Comparison of ENCODE assay signal across 17 cellular contexts in the genomic region with DNA sequence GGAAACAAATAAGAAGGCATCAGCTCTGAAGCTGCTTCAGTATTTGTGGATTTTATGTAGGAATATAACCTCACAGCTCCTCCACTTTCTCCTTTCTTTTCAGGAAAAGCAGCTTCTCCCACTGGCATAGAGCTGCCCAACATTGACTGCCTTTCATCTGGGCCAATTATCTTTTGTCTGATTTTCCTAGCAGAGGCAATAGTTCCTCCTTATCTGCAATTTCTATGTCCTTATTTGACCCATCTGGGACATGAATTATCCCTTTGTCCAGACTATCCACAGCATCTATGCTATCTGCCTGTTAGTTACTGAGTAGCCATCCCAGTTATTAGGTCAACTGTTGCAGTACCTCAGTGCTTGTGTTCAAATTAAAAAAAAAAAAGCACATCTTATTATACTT.
"Had no signal": no experiment of that assay in that cellular context is flagged by ENCODE, and none has a peak within 500 bp of the region (broad histone marks: within the 10 kb centered on the region; RNA-seq: fewer than 3 reads in every experiment).

No MANE protein-coding gene starts in this region.

- H3K4me1 ChIP-seq: gastroesophageal sphincter, sigmoid colon, thyroid gland had no signal

- H3K36me3 ChIP-seq: cardiac muscle cell, gastroesophageal sphincter, sigmoid colon, thyroid gland, WERI-Rb-1 had no signal

- H3K9me3 Mint-ChIP-seq: activated CD4-positive, alpha-beta memory T cell treated with anti-CD3 and anti-CD28 coated beads for 36 hours; activated T-cell treated with anti-CD3 and anti-CD28 coated beads, Interleukin-2, amount 50 U/mL, for 24 hours; stimulated activated effector memory CD8-positive, alpha-beta T cell treated with anti-CD3 and anti-CD28 coated beads, Interleukin-12 subunit alpha, Interleukin-12 subunit beta, amount 100 ng/mL, for 72 hours had no signal

- DNase-seq: activated CD4-positive, alpha-beta memory T cell treated with anti-CD3 and anti-CD28 coated beads for 36 hours; activated CD4-positive, alpha-beta T cell treated with anti-CD3 and anti-CD28 coated beads for 36 hours; activated effector memory CD4-positive, alpha-beta T cell treated with Interleukin-2 at 50 U/mL for 16 hours; activated naive CD4-positive, alpha-beta T cell treated with anti-CD3 and anti-CD28 coated beads, Interleukin-2, amount 50 U/mL, for 16 hours; activated T-cell treated with anti-CD3 and anti-CD28 coated beads, Interleukin-2, amount 50 U/mL, for 24 hours; erythroblast; islet precursor cell; natural killer cell; sigmoid colon; stimulated activated CD4-positive, alpha-beta T cell treated with anti-CD3 and anti-CD28 coated beads, Interleukin-12 subunit alpha, Interleukin-12 subunit beta, amount 100 ng/mL, for 4 hours; stimulated activated CD4-positive, alpha-beta T cell treated with anti-CD3 and anti-CD28 coated beads, Interleukin-2, amount 100 ng/mL, for 24 hours; T-helper 17 cell; thyroid gland; WERI-Rb-1 had no signal

- H3K27ac ChIP-seq: cardiac muscle cell, gastroesophageal sphincter, sigmoid colon, thyroid gland, WERI-Rb-1 had no signal

- H3K4me3 ChIP-seq: cardiac muscle cell, gastroesophageal sphincter, sigmoid colon, thyroid gland had no signal

- H3K27me3 ChIP-seq: cardiac muscle cell, gastroesophageal sphincter, sigmoid colon, thyroid gland had no signal

- H3K36me3 Mint-ChIP-seq: activated CD4-positive, alpha-beta memory T cell treated with anti-CD3 and anti-CD28 coated beads for 36 hours; natural killer cell; stimulated activated effector memory CD8-positive, alpha-beta T cell treated with anti-CD3 and anti-CD28 coated beads, Interleukin-12 subunit alpha, Interleukin-12 subunit beta, amount 100 ng/mL, for 72 hours had no signal

- ATAC-seq: activated CD4-positive, alpha-beta T cell treated with anti-CD3 and anti-CD28 coated beads for 36 hours; gastroesophageal sphincter; natural killer cell; stimulated activated effector memory CD8-positive, alpha-beta T cell treated with anti-CD3 and anti-CD28 coated beads, Interleukin-12 subunit alpha, Interleukin-12 subunit beta, amount 100 ng/mL, for 72 hours; T-helper 17 cell had no signal

- H3K4me1 Mint-ChIP-seq: activated CD4-positive, alpha-beta T cell treated with anti-CD3 and anti-CD28 coated beads for 36 hours; natural killer cell; stimulated activated effector memory CD8-positive, alpha-beta T cell treated with anti-CD3 and anti-CD28 coated beads, Interleukin-12 subunit alpha, Interleukin-12 subunit beta, amount 100 ng/mL, for 72 hours; T-helper 17 cell had no signal

- H3K27me3 Mint-ChIP-seq: activated CD4-positive, alpha-beta memory T cell treated with anti-CD3 and anti-CD28 coated beads for 36 hours; activated CD4-positive, alpha-beta T cell treated with anti-CD3 and anti-CD28 coated beads for 36 hours; activated T-cell treated with anti-CD3 and anti-CD28 coated beads, Interleukin-2, amount 50 U/mL, for 24 hours; T-helper 17 cell had no signal

- H3K4me3 Mint-ChIP-seq: activated CD4-positive, alpha-beta memory T cell treated with anti-CD3 and anti-CD28 coated beads for 36 hours; activated CD4-positive, alpha-beta T cell treated with anti-CD3 and anti-CD28 coated beads for 36 hours; activated T-cell treated with anti-CD3 and anti-CD28 coated beads, Interleukin-2, amount 50 U/mL, for 24 hours; natural killer cell; stimulated activated effector memory CD8-positive, alpha-beta T cell treated with anti-CD3 and anti-CD28 coated beads, Interleukin-12 subunit alpha, Interleukin-12 subunit beta, amount 100 ng/mL, for 72 hours; T-helper 17 cell had no signal

- H3K27ac Mint-ChIP-seq: activated CD4-positive, alpha-beta memory T cell treated with anti-CD3 and anti-CD28 coated beads for 36 hours; activated CD4-positive, alpha-beta T cell treated with anti-CD3 and anti-CD28 coated beads for 36 hours; activated T-cell treated with anti-CD3 and anti-CD28 coated beads, Interleukin-2, amount 50 U/mL, for 24 hours; natural killer cell; stimulated activated effector memory CD8-positive, alpha-beta T cell treated with anti-CD3 and anti-CD28 coated beads, Interleukin-12 subunit alpha, Interleukin-12 subunit beta, amount 100 ng/mL, for 72 hours; T-helper 17 cell had no signal
